ENCODE assay signal across 16 cellular contexts in genomic region chr7:139046143-139046542, GRCh38. TPM values are rescaled to one million over a fixed set of nuclear protein-coding genes. Genes with fewer than 3 reads are reported as not detected.
A peak's percentile ranks its signal among the peaks of the same experiment; 100 is the strongest.
DNase-seq lines count a peak whose midpoint lies in the region; ATAC-seq lines count a peak whose summit lies in the region.
"Had no signal": no experiment of that assay in that cellular context is flagged by ENCODE, and none has a peak within 500 bp of the region (broad histone marks: within the 10 kb centered on the region; RNA-seq: fewer than 3 reads in every experiment).

No MANE protein-coding gene starts in this region.

- intact Hi-C loops in left ventricle myocardium superior (cut with micrococcal nuclease) (no loop called here), Right ventricle myocardium superior (cut with DNase I) (no loop called here)

- DNase-seq in left ventricle myocardium superior = no peak
- no peak for DNase-seq in Right ventricle myocardium superior
- peak; percentile 82 for DNase-seq in NCI-H146 (lab: John Stamatoyannopoulos, UW)
- no peak for DNase-seq in T-helper 17 cell
- DNase-seq in G401 (ENCODE audit: low spot score) = no peak
- no peak for DNase-seq in mesenteric fat pad (ENCODE audit: low spot score)
- DNase-seq: activated CD4-positive, alpha-beta T cell treated with anti-CD3 and anti-CD28 coated beads, Interleukin-2, amount 50 U/mL, for 1 hour; activated naive CD4-positive, alpha-beta T cell; GF-D8; hippocampal formation; IMR-90; stimulated activated CD4-positive, alpha-beta T cell treated with anti-CD3 and anti-CD28 coated beads, Interleukin-12 subunit alpha, Interleukin-12 subunit beta, amount 100 ng/mL, for 4 hours; T1000 had no signal

- peak overlapping the region; percentile 72 for H3K27ac Mint-ChIP-seq in T-helper 17 cell

- in situ Hi-C loops in G401 (cut with HindIII; ENCODE audit: low sequenced_read_pairs) = no loop called here

- peaks cover 58% of the 10 kb centered on the region for H3K4me1 Mint-ChIP-seq in T-helper 17 cell

- H3K27me3 Mint-ChIP-seq in T-helper 17 cell = no peaks in the 10 kb centered on the region

- no peaks in the 10 kb centered on the region for H3K9me3 ChIP-seq in T-helper 17 cell (ENCODE audit: control insufficient read depth, low read length, poor library complexity, severe bottlenecking)
- H3K9me3 ChIP-seq: breast epithelium, prostate gland had no signal

- peak overlapping the region; percentile 50 for H3K4me3 Mint-ChIP-seq in T-helper 17 cell

- peaks cover 12% of the 10 kb centered on the region for H3K36me3 Mint-ChIP-seq in T-helper 17 cell (ENCODE audit: low read depth)

- ATAC-seq in left ventricle myocardium superior (peak; percentile 51), Right ventricle myocardium superior (ENCODE audit: poor library complexity) (no peak), T-helper 17 cell (no peak), GM19455 (IDR thresholded peaks at IDR 0.05; ENCODE audit: unreplicated experiment) (no peak)

RNA-seq across cellular contexts. Expression of gene ZC3HAV1L, which starts 10.3 kb away (rescaled TPM):
- total RNA-seq in left ventricle myocardium superior (3.1 TPM), Right ventricle myocardium superior (2.9 TPM), T-helper 17 cell (1 to 10 TPM; 2.2 to 6.9 TPM), mesenteric fat pad (13.6 TPM)
- 22.2 and 22.3 TPM in 2 replicates for total RNA-seq in G401 (2014; rRNA removed; shearing (Covaris generic))
